8 cellular contexts compared by ENCODE assay signal in the genomic region with DNA sequence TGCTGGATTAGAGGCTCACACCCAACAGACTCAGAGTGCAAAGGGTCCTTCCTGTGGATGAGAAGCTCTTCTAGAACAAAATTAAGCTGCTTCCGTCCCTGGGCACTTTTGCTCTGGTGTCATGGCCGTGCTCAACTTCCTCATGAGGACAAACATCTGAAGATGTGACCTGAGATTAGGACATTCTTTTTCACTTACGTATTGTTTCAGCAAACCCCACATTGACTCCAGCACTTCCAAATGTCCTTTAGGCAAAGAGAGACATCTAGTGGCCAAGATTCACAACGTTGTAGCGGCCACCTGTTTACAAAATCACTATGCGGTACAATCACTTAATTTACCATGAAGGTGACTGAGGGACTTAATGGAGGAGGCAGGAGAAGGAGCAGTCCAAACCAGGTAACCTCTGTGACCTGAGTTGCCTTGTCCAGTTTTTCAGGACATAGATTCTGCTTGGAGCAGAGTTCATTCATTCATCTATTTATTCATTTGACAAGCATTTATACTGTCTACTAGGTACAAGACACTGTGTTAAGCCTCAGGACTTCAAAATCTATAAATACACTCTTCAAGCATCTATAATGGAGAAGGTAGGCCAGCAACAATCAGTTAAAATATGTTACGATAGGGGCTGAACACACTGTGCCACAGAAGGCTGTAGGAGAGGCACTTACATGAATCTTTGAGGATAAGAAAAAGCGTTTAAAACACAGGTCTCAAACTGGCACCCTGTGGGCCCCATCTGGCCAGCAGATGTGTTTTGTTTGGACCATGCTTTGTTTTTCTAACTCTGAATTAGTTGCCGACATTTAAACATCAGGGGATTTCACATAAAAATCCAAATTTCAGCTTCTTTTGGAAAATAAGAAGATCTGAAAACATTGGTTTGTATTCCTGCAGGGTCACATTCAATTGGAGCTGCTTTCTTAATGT. TPM values are rescaled to one million over a fixed set of nuclear protein-coding genes. Genes with fewer than 3 reads are reported as not detected.
A peak's percentile ranks its signal among the peaks of the same experiment; 100 is the strongest.
DNase-seq lines count a peak whose midpoint lies in the region; ATAC-seq lines count a peak whose summit lies in the region.

No MANE protein-coding gene starts in this region.

- H3K4me3 Mint-ChIP-seq in activated naive CD8-positive, alpha-beta T cell treated with anti-CD3 and anti-CD28 coated beads, Interleukin-2, amount 50 U/mL, for 24 hours, result no peak overlapping the region

- H3K4me1 Mint-ChIP-seq in activated naive CD8-positive, alpha-beta T cell treated with anti-CD3 and anti-CD28 coated beads, Interleukin-2, amount 50 U/mL, for 24 hours, result no peaks in the 10 kb centered on the region

- H3K36me3 Mint-ChIP-seq in activated naive CD8-positive, alpha-beta T cell treated with anti-CD3 and anti-CD28 coated beads, Interleukin-2, amount 50 U/mL, for 24 hours (ENCODE audit: low read depth), result no peaks in the 10 kb centered on the region

- DNase-seq in DMS53 (lab: John Stamatoyannopoulos, UW) (peak; percentile 88), NCI-H69 (lab: John Stamatoyannopoulos, UW) (peak; percentile 91), left ventricle myocardium superior (peak; percentile 37), retina (peak; percentile 81), GOT3 (lab: John Stamatoyannopoulos, UW) (no peak)
- DNase-seq in activated naive CD8-positive, alpha-beta T cell treated with anti-CD3 and anti-CD28 coated beads, Interleukin-2, amount 50 U/mL, for 24 hours, result peak; percentile 3

- H3K27ac Mint-ChIP-seq in activated naive CD8-positive, alpha-beta T cell treated with anti-CD3 and anti-CD28 coated beads, Interleukin-2, amount 50 U/mL, for 24 hours, result no peak overlapping the region

- H3K27me3 Mint-ChIP-seq in activated naive CD8-positive, alpha-beta T cell treated with anti-CD3 and anti-CD28 coated beads, Interleukin-2, amount 50 U/mL, for 24 hours, result peaks cover 6% of the 10 kb centered on the region

- ATAC-seq in GM19372 (IDR thresholded peaks at IDR 0.05; ENCODE audit: low read depth, unreplicated experiment), result peak; percentile 77
- ATAC-seq in HG03565 (IDR thresholded peaks at IDR 0.05; ENCODE audit: unreplicated experiment), result peak; percentile 84
- ATAC-seq in activated naive CD8-positive, alpha-beta T cell treated with anti-CD3 and anti-CD28 coated beads, Interleukin-2, amount 50 U/mL, for 24 hours, result peak; percentile 54
- ATAC-seq in left ventricle myocardium superior, result peak; percentile 95

- no peaks in the 10 kb centered on the region for H3K9me3 Mint-ChIP-seq in activated naive CD8-positive, alpha-beta T cell treated with anti-CD3 and anti-CD28 coated beads, Interleukin-2, amount 50 U/mL, for 24 hours

- intact Hi-C loops in left ventricle myocardium superior (cut with micrococcal nuclease), result loop anchor here (5.0 kb wide), 1 partner anchor 200 kb away; no protein-coding TSS in a partner anchor

RNA-seq across cellular contexts. Expression of a gene that starts 5.6 kb away (rescaled TPM):
- total RNA-seq in left ventricle myocardium superior, result not detected
